ENCODE assay signal across 9 cellular contexts in the genomic region with DNA sequence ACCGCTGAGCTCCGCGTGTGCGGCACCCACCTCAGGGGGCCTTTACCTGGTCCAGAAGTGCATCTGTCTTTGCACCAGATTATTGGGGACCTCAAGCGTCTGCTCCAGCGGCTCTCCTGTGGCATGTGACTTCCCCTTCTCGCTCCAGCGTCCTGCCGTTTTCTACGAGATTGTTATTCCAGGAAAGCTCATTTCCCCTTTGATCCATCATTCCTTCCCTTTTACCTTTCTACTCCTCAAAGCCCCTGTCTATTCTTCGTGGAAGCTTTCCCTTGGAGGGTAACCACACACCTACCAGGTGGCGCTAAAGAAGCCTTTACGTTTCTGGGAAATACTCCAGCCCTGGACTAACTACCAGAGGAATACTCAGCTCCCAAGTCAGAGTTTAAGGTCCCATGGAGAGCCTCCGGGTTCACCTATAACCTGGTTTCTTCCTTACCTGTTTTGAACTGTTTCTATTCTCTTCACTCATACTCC. TPM values are rescaled to one million over a fixed set of nuclear protein-coding genes. Genes with fewer than 3 reads are reported as not detected.
A peak's percentile ranks its signal among the peaks of the same experiment; 100 is the strongest.
DNase-seq lines count a peak whose midpoint lies in the region; ATAC-seq, FAIRE-seq and TF ChIP-seq lines count a peak whose summit lies in the region.
"Had no signal": no experiment of that assay in that cellular context is flagged by ENCODE, and none has a peak within 500 bp of the region (broad histone marks: within the 10 kb centered on the region; RNA-seq: fewer than 3 reads in every experiment).

No MANE protein-coding gene starts in this region.

- peaks cover 19 to 27% (median 19%) of the 10 kb centered on the region in 3 donors for H3K27me3 Mint-ChIP-seq in CD14-positive monocyte (ENCODE audit: low read depth in 3 of 3)

- H3K27me3 ChIP-seq in adrenal gland (no peaks in the 10 kb centered on the region), thoracic aorta (replicated peaks; ENCODE audit: insufficient read depth) (no peaks in the 10 kb centered on the region)

- H3K36me3 ChIP-seq in adrenal gland (replicated peaks in 1 of 2) = peaks cover 0 to 38% of the 10 kb centered on the region in 2 donors
- H3K36me3 ChIP-seq in thoracic aorta = peaks cover 24% of the 10 kb centered on the region

- no peak for TF ChIP-seq CTCF in CD14-positive monocyte (IDR thresholded peaks at IDR 0.05)
- no peak for TF ChIP-seq CTCF in adrenal gland (IDR thresholded peaks at IDR 0.05)
- no peak for TF ChIP-seq CTCF in thoracic aorta (IDR thresholded peaks at IDR 0.05)

- H3K4me3 ChIP-seq in adrenal gland = peak overlapping the region in 3 of 4 donors; percentile 42 to 84 (median 76)
- peak overlapping the region; percentile 93 for H3K4me3 ChIP-seq in thoracic aorta

- peak; percentile 7 for ATAC-seq in HG03520 (IDR thresholded peaks at IDR 0.05; ENCODE audit: unreplicated experiment)
- ATAC-seq in thoracic aorta (ENCODE audit: insufficient number of reproducible peaks, low FRiP score, low read depth) = no peak

- H3K4me3 Mint-ChIP-seq in CD14-positive monocyte = peak overlapping the region; percentile 98 to 99

- 4 to 6% (median 5%) methylated on average over 13 to 14 of the region's 14 CpGs for WGBS in adrenal gland, 4 donors

- no peak for TF ChIP-seq POLR2A in adrenal gland (IDR thresholded peaks at IDR 0.05)

- DNase-seq in CD14-positive monocyte (ENCODE audit: low spot score) (no peak), adrenal gland (no peak), kidney tubule cell (ENCODE audit: low spot score) (peak; percentile 33), thoracic aorta (ENCODE audit: low spot score) (no peak), GM19239 (ENCODE audit: insufficient read length, low spot score) (no peak), GF-D8 (lab: John Stamatoyannopoulos, UW) (no peak), HTR-8/SVneo (ENCODE audit: insufficient read length, low spot score) (no peak)

- intact Hi-C loops in CD14-positive monocyte (cut with micrococcal nuclease) (loop anchor here in 1 of 2 donors (5.0 kb wide), 1 partner anchor 76 kb away; no protein-coding TSS in a partner anchor), adrenal gland (cut with DNase I) (no loop called here)

- H3K27ac ChIP-seq in adrenal gland (peak overlapping the region in 3 of 5 donors; percentile 6 to 84 (median 80)), thoracic aorta (peak overlapping the region in 1 of 2 donors; percentile 52)

- peaks cover 19 to 24% of the 10 kb centered on the region in 2 donors for H3K4me1 ChIP-seq in adrenal gland (replicated peaks in 1 of 2)
- H3K4me1 ChIP-seq in thoracic aorta (ENCODE audit: control insufficient read depth in 1 of 2, low read depth in 2 of 2) = peaks cover 13 to 24% of the 10 kb centered on the region in 2 donors

- FAIRE-seq in GM19239 (lab: Jason Lieb, UNC) = no peak
- FAIRE-seq in HTR-8/SVneo (lab: Jason Lieb, UNC) = no peak

- peak overlapping the region in 6 of 7 donors; percentile 65 to 84 (median 78) for H3K27ac Mint-ChIP-seq in CD14-positive monocyte

- peaks cover 0 to 5% (median 0%) of the 10 kb centered on the region in 7 donors for H3K9me3 Mint-ChIP-seq in CD14-positive monocyte

- H3K9me3 ChIP-seq in adrenal gland (replicated peaks in 1 of 3) (no peaks in the 10 kb centered on the region), thoracic aorta (no peaks in the 10 kb centered on the region)

- peaks cover 22% of the 10 kb centered on the region for H3K4me1 Mint-ChIP-seq in CD14-positive monocyte

- H3K36me3 Mint-ChIP-seq in CD14-positive monocyte = peaks cover 30 to 38% of the 10 kb centered on the region in 2 donors

RNA-seq across cellular contexts. Expression of a gene that starts 1.5 kb away (rescaled TPM):
- 10 to 100 TPM; 19.3 to 20.1 TPM for polyA plus RNA-seq in CD14-positive monocyte
- 100 to 1,000 TPM in 1 of 8 donors, 10 to 100 TPM in 7; 29.8 to 110 (median 55.1) TPM for total RNA-seq in adrenal gland
- 10 to 100 TPM; 18.9 to 83.4 (median 26.5) TPM for polyA plus RNA-seq in adrenal gland
- total RNA-seq in thoracic aorta = 10 to 100 TPM; 26.6 to 30.5 TPM

RNA-seq across cellular contexts. Expression of a gene that starts 16.2 kb away (rescaled TPM):
- polyA plus RNA-seq in CD14-positive monocyte (10 to 100 TPM; 19.1 to 24.0 TPM), adrenal gland (10 to 100 TPM; 28.8 to 63.0 (median 47.7) TPM)
- total RNA-seq in adrenal gland (10 to 100 TPM; 20.3 to 46.2 (median 25.5) TPM), thoracic aorta (10 to 100 TPM; 33.8 to 38.4 TPM)

RNA-seq across cellular contexts. Expression of a gene that starts 38.6 kb away (rescaled TPM):
- polyA plus RNA-seq in CD14-positive monocyte (under 1 TPM; 0.19 to 0.24 TPM), adrenal gland (1 to 10 TPM; 1.9 to 5.9 (median 5.5) TPM)
- total RNA-seq in adrenal gland (1 to 10 TPM in 7 of 8 donors, under 1 TPM in 1; 0.87 to 9.1 (median 2.5) TPM), thoracic aorta (1 to 10 TPM; 4.9 to 8.1 TPM)
- total RNA-seq: LHCN-M2 had no signal
